Comparison of ENCODE assay signal across 1 cellular context in genomic region chr1:975365-975764, GRCh38.
TF ChIP-seq lines count a peak whose summit lies in the region.

No MANE protein-coding gene starts in this region.

TF ChIP-seq in H1, 55 proteins besides CTCF, POLR2A, EP300 and RAD21:
- TF ChIP-seq MAFK (IDR thresholded peaks at IDR 0.05; ENCODE audit: low read depth, low read length) (no peak), CBX8 (IDR thresholded peaks at IDR 0.05; ENCODE audit: borderline replicate concordance, low read depth, low read length) (no peak), GABPA (IDR thresholded peaks at IDR 0.05; ENCODE audit: borderline replicate concordance, insufficient read depth, low read length) (no peak), KDM5A (IDR thresholded peaks at IDR 0.05; ENCODE audit: low read length) (no peak), RFX5 (IDR thresholded peaks at IDR 0.05; ENCODE audit: borderline replicate concordance, low read depth, low read length) (no peak), HDAC2 (IDR thresholded peaks at IDR 0.05; ENCODE audit: borderline replicate concordance in 1 of 2, low read depth in 2 of 2, low read length in 2 of 2) (no peak), CEBPB (IDR thresholded peaks at IDR 0.05; ENCODE audit: low read depth, low read length) (no peak), CREB1 (IDR thresholded peaks at IDR 0.05) (no peak), GTF2F1 (IDR thresholded peaks at IDR 0.05; ENCODE audit: borderline replicate concordance, low read depth, low read length) (no peak), ATF3 (IDR thresholded peaks at IDR 0.05; ENCODE audit: insufficient read depth, low read depth, low read length) (no peak), SIX5 (IDR thresholded peaks at IDR 0.05; ENCODE audit: low read depth, low read length) (no peak), SRF (IDR thresholded peaks at IDR 0.05; ENCODE audit: low read depth, low read length) (no peak), ZNF274 (IDR thresholded peaks at IDR 0.05; ENCODE audit: borderline replicate concordance, extremely low read depth, low read length) (no peak)
- TF ChIP-seq, protein P1, sequence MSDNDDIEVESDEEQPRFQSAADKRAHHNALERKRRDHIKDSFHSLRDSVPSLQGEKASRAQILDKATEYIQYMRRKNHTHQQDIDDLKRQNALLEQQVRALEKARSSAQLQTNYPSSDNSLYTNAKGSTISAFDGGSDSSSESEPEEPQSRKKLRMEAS (IDR thresholded peaks at IDR 0.05), result no peak
